Comparison of ENCODE assay signal across 12 cellular contexts in the genomic region with DNA sequence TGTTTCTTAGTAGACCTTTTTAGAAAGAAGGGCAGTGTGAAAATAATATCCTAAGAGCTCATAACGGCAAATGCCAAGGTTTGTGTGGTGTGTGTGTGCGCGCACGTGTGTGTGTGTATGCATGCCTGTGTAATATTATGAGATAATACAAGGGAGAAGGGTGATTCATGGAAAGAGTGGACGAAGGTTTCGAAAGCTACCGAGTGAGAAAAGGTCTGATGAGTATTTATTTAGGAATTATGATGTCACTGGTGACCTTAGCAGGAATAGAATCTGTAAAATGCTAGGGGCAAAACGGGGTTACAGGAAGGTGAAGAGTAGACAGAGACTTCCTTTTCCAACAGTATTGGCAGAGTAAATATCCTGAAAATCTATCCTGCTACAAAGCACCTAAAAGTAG.
DNase-seq lines count a peak whose midpoint lies in the region; ATAC-seq and TF ChIP-seq lines count a peak whose summit lies in the region.
"Had no signal": no experiment of that assay in that cellular context is flagged by ENCODE, and none has a peak within 500 bp of the region (broad histone marks: within the 10 kb centered on the region; RNA-seq: fewer than 3 reads in every experiment).

No MANE protein-coding gene starts in this region.

- H3K4me3 Mint-ChIP-seq in activated naive CD8-positive, alpha-beta T cell treated with anti-CD3 and anti-CD28 coated beads, Interleukin-2, amount 50 U/mL, for 24 hours = no peak overlapping the region
- no peak overlapping the region for H3K4me3 Mint-ChIP-seq in natural killer cell treated with Interleukin-12 subunit alpha and Interleukin-12 subunit beta and Interleukin-15 and Interleukin-18, amount 100 ng/mL, for 72 hours
- H3K4me3 Mint-ChIP-seq: activated T-helper 1 cell treated with anti-CD3 and anti-CD28 coated beads, Interleukin-12 subunit alpha, Interleukin-12 subunit beta, Interleukin-2, Interleukin-4 antibody, amounts not matched to agents 30 ng/mL and 10 ng/mL and 1 ng/mL, durations not matched to agents 14 hours and 24 hours and 36 hours had no signal

- no peaks in the 10 kb centered on the region for H3K36me3 Mint-ChIP-seq in activated naive CD8-positive, alpha-beta T cell treated with anti-CD3 and anti-CD28 coated beads, Interleukin-2, amount 50 U/mL, for 24 hours (ENCODE audit: low read depth)
- H3K36me3 Mint-ChIP-seq in natural killer cell treated with Interleukin-12 subunit alpha and Interleukin-12 subunit beta and Interleukin-15 and Interleukin-18, amount 100 ng/mL, for 72 hours = no peaks in the 10 kb centered on the region

- no peak overlapping the region for H3K27ac Mint-ChIP-seq in activated naive CD8-positive, alpha-beta T cell treated with anti-CD3 and anti-CD28 coated beads, Interleukin-2, amount 50 U/mL, for 24 hours
- H3K27ac Mint-ChIP-seq in natural killer cell treated with Interleukin-12 subunit alpha and Interleukin-12 subunit beta and Interleukin-15 and Interleukin-18, amount 100 ng/mL, for 72 hours = no peak overlapping the region
- H3K27ac Mint-ChIP-seq: activated T-helper 1 cell treated with anti-CD3 and anti-CD28 coated beads, Interleukin-12 subunit alpha, Interleukin-12 subunit beta, Interleukin-2, Interleukin-4 antibody, amounts not matched to agents 30 ng/mL and 10 ng/mL and 1 ng/mL, durations not matched to agents 14 hours and 24 hours and 36 hours had no signal

- H3K9me3 Mint-ChIP-seq in activated naive CD8-positive, alpha-beta T cell treated with anti-CD3 and anti-CD28 coated beads, Interleukin-2, amount 50 U/mL, for 24 hours = no peaks in the 10 kb centered on the region
- no peaks in the 10 kb centered on the region for H3K9me3 Mint-ChIP-seq in natural killer cell treated with Interleukin-12 subunit alpha and Interleukin-12 subunit beta and Interleukin-15 and Interleukin-18, amount 100 ng/mL, for 72 hours
- H3K9me3 Mint-ChIP-seq: activated T-helper 1 cell treated with anti-CD3 and anti-CD28 coated beads, Interleukin-12 subunit alpha, Interleukin-12 subunit beta, Interleukin-2, Interleukin-4 antibody, amounts not matched to agents 30 ng/mL and 10 ng/mL and 1 ng/mL, durations not matched to agents 14 hours and 24 hours and 36 hours had no signal

- peaks cover 29% of the 10 kb centered on the region for H3K4me1 Mint-ChIP-seq in activated naive CD8-positive, alpha-beta T cell treated with anti-CD3 and anti-CD28 coated beads, Interleukin-2, amount 50 U/mL, for 24 hours
- peaks cover 0 to 19% of the 10 kb centered on the region in 2 donors for H3K4me1 Mint-ChIP-seq in natural killer cell treated with Interleukin-12 subunit alpha and Interleukin-12 subunit beta and Interleukin-15 and Interleukin-18, amount 100 ng/mL, for 72 hours (ENCODE audit: low read depth in 2 of 2)

- ATAC-seq in activated naive CD8-positive, alpha-beta T cell treated with anti-CD3 and anti-CD28 coated beads, Interleukin-2, amount 50 U/mL, for 24 hours = no peak
- ATAC-seq in natural killer cell treated with Interleukin-12 subunit alpha and Interleukin-12 subunit beta and Interleukin-15 and Interleukin-18, amount 100 ng/mL, for 72 hours = no peak

- DNase-seq in CD1c-positive myeloid dendritic cell (ENCODE audit: extremely low spot score) (peak; percentile 24), M059J (ENCODE audit: low read depth) (peak; percentile 98), cardiac fibroblast (ENCODE audit: low read depth in 2 of 2) (peak; percentile 92 to 97), lung microvascular endothelial cell (ENCODE audit: low read depth in 2 of 2) (peak; percentile 93 to 99), NCI-H774 (lab: John Stamatoyannopoulos, UW) (no peak), GM13976 (ENCODE audit: low spot score) (no peak)
- no peak for DNase-seq in activated naive CD8-positive, alpha-beta T cell treated with anti-CD3 and anti-CD28 coated beads, Interleukin-2, amount 50 U/mL, for 24 hours
- DNase-seq in natural killer cell treated with Interleukin-12 subunit alpha and Interleukin-12 subunit beta and Interleukin-15 and Interleukin-18, amount 100 ng/mL, for 72 hours (ENCODE audit: low spot score) = no peak
- DNase-seq: GOT3, NCI-H524 treated with DMSO at 0.1 percent for 48 hours had no signal

- H3K27me3 Mint-ChIP-seq in activated naive CD8-positive, alpha-beta T cell treated with anti-CD3 and anti-CD28 coated beads, Interleukin-2, amount 50 U/mL, for 24 hours = peaks cover 7% of the 10 kb centered on the region
- peaks cover 0 to 12% of the 10 kb centered on the region in 2 donors for H3K27me3 Mint-ChIP-seq in natural killer cell treated with Interleukin-12 subunit alpha and Interleukin-12 subunit beta and Interleukin-15 and Interleukin-18, amount 100 ng/mL, for 72 hours

- no peak for TF ChIP-seq CTCF in cardiac fibroblast (IDR thresholded peaks at IDR 0.05; ENCODE audit: low read depth, low read length)
- no peak for TF ChIP-seq CTCF in GM13976 (IDR thresholded peaks at IDR 0.05; ENCODE audit: borderline replicate concordance, control extremely low read depth, extremely low read depth, insufficient read depth, missing control alignments)

- in situ Hi-C loops in GM13976 (cut with MboI; ENCODE audit: low sequenced_read_pairs, unreplicated experiment) = no loop called here

- no peak overlapping the region for H3K4me3 ChIP-seq in cardiac fibroblast (replicated peaks in 1 of 2; ENCODE audit: low read depth in 2 of 2, low read length in 2 of 2)
- H3K4me3 ChIP-seq: prostate gland had no signal

Comparison
In these comparisons a context has a peak if more than half of its experiments do, and no peak if none do; other contexts are left out.
1. DNase-seq: peak in CD1c-positive myeloid dendritic cell (single experiment), M059J (single experiment), cardiac fibroblast (2 of 2) and lung microvascular endothelial cell (2 of 2); none in activated naive CD8-positive, alpha-beta T cell treated with anti-CD3 and anti-CD28 coated beads, Interleukin-2, amount 50 U/mL, for 24 hours (single experiment), NCI-H774 (single experiment), GM13976 (single experiment) and natural killer cell treated with Interleukin-12 subunit alpha and Interleukin-12 subunit beta and Interleukin-15 and Interleukin-18, amount 100 ng/mL, for 72 hours (single experiment).